9 cellular contexts compared by ENCODE assay signal in the genomic region with DNA sequence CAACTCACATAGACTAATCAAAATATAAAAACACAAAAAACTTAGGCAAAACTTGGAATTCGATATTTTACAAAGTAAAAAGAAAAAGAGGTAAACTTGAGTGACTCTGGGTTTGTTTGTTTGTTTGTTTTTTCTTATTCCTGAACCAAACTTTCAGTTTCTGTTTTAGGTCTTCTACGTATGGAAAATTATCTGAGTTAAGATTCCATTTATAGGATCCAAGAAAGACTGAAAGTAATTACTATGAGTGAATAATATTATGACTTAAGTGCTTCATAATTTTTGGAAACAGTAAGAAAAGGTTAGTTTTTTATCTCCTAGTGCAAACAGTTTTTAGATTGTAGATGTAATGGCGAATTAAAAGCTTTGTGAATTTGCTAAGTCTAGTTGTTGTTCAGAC.
A peak's percentile ranks its signal among the peaks of the same experiment; 100 is the strongest.
DNase-seq lines count a peak whose midpoint lies in the region; ATAC-seq, FAIRE-seq and TF ChIP-seq lines count a peak whose summit lies in the region.
"Had no signal": no experiment of that assay in that cellular context is flagged by ENCODE, and none has a peak within 500 bp of the region (broad histone marks: within the 10 kb centered on the region; RNA-seq: fewer than 3 reads in every experiment).

No MANE protein-coding gene starts in this region.

- H3K4me2 ChIP-seq in Loucy (ENCODE audit: low read depth, low read length, poor library complexity, severe bottlenecking) = peak overlapping the region; percentile 88
- no peak overlapping the region for H3K4me2 ChIP-seq in parathyroid adenoma (ENCODE audit: low read length)

- peaks cover 13% of the 10 kb centered on the region; the same call in 1 of the 2 replicates for H3K36me3 ChIP-seq in Loucy (ENCODE audit: insufficient read depth, low read length)
- no peaks in the 10 kb centered on the region for H3K36me3 ChIP-seq in parathyroid adenoma (ENCODE audit: control insufficient read depth, insufficient read depth, low read length)

- H2AFZ ChIP-seq in Loucy (ENCODE audit: low read length) (no peak overlapping the region), parathyroid adenoma (no peak overlapping the region)

- no peaks in the 10 kb centered on the region for H3K9me2 ChIP-seq in Loucy (replicated peaks; ENCODE audit: low read depth, low read length)

- H4K20me1 ChIP-seq in Loucy (ENCODE audit: insufficient read depth, low read length, poor library complexity, severe bottlenecking) = no peaks in the 10 kb centered on the region

- no peak overlapping the region for H3K27ac ChIP-seq in parathyroid adenoma

- H3K27me3 ChIP-seq in Loucy (ENCODE audit: insufficient read depth, low read length, poor library complexity, severe bottlenecking) (no peaks in the 10 kb centered on the region), parathyroid adenoma (ENCODE audit: control insufficient read depth, insufficient read depth, low read length) (no peaks in the 10 kb centered on the region)

- FAIRE-seq in D721Med (lab: Jason Lieb, UNC) = peak; percentile 46

- H3K4me1 ChIP-seq in Loucy (ENCODE audit: insufficient read depth, low read length, poor library complexity, severe bottlenecking) = peaks cover 63% of the 10 kb centered on the region
- no peaks in the 10 kb centered on the region for H3K4me1 ChIP-seq in parathyroid adenoma

- H3K79me2 ChIP-seq in Loucy (ENCODE audit: insufficient read depth, low read length) = peaks cover 83% of the 10 kb centered on the region
- H3K79me2 ChIP-seq in parathyroid adenoma = no peaks in the 10 kb centered on the region

- peak overlapping the region; percentile 65 for H3K4me3 ChIP-seq in Loucy (ENCODE audit: low read length, poor library complexity, severe bottlenecking)
- H3K4me3 ChIP-seq in choroid plexus epithelial cell (ENCODE audit: low read depth, low read length) = peak overlapping the region; percentile 9
- H3K4me3 ChIP-seq in parathyroid adenoma (ENCODE audit: low read depth, low read length) = peak overlapping the region; percentile 36

- H3F3A ChIP-seq in Loucy (ENCODE audit: low read depth) = no peaks in the 10 kb centered on the region

- ATAC-seq in HG03354 (IDR thresholded peaks at IDR 0.05; ENCODE audit: poor library complexity, severe bottlenecking, unreplicated experiment) = no peak

- TF ChIP-seq CTCF in D721Med (IDR thresholded peaks at IDR 0.05; ENCODE audit: insufficient read depth, missing control alignments) = no peak
- no peak for TF ChIP-seq CTCF in Loucy (conservative IDR thresholded peaks at IDR 0.05; ENCODE audit: low read length)
- no peak for TF ChIP-seq CTCF in choroid plexus epithelial cell (conservative IDR thresholded peaks at IDR 0.05; ENCODE audit: low read depth, low read length)
- TF ChIP-seq CTCF in parathyroid adenoma (IDR thresholded peaks at IDR 0.05) = no peak

- no peak for DNase-seq in D721Med (ENCODE audit: insufficient read length, low spot score)
- DNase-seq in choroid plexus epithelial cell (ENCODE audit: low read depth) = no peak
- no peak for DNase-seq in islet precursor cell
- DNase-seq in NCI-H345 treated with DMSO at 0.1 percent for 48 hours (lab: John Stamatoyannopoulos, UW; ENCODE audit: unreplicated experiment) = no peak
- DNase-seq in DMS153 treated with DMSO at 0.1 percent for 48 hours (lab: John Stamatoyannopoulos, UW; ENCODE audit: unreplicated experiment) = no peak
- DNase-seq: GF-D8 had no signal

- H3K9me3 ChIP-seq in Loucy (ENCODE audit: insufficient read depth, low read depth, low read length) (no peaks in the 10 kb centered on the region), parathyroid adenoma (ENCODE audit: control insufficient read depth, low read length) (no peaks in the 10 kb centered on the region)

- H3K9ac ChIP-seq in Loucy (ENCODE audit: low read depth, low read length, poor library complexity, severe bottlenecking) (peak overlapping the region; percentile 68), parathyroid adenoma (no peak overlapping the region)

Comparison
In these comparisons a context has a peak if more than half of its experiments do, and no peak if none do; other contexts are left out.
1. H3K4me3 ChIP-seq: peak in every context shown above with its lines; median percentile 65 in Loucy; 36 in parathyroid adenoma; 9 in choroid plexus epithelial cell.